ENCODE assay signal across 10 cellular contexts in genomic region chr7:20407585-20408466, GRCh38.
A peak's percentile ranks its signal among the peaks of the same experiment; 100 is the strongest.
DNase-seq lines count a peak whose midpoint lies in the region; ATAC-seq, FAIRE-seq and TF ChIP-seq lines count a peak whose summit lies in the region.
"Had no signal": no experiment of that assay in that cellular context is flagged by ENCODE, and none has a peak within 500 bp of the region (broad histone marks: within the 10 kb centered on the region; RNA-seq: fewer than 3 reads in every experiment).

No MANE protein-coding gene starts in this region.

- no peak overlapping the region for H2AFZ ChIP-seq in fibroblast of lung (ENCODE audit: low read length)

- peak; percentile 36 for FAIRE-seq in GM18507 (lab: Jason Lieb, UNC)

- no peak for ATAC-seq in GM18502 (IDR thresholded peaks at IDR 0.05; ENCODE audit: poor library complexity, unreplicated experiment)

- H3K27me3 ChIP-seq in fibroblast of lung (ENCODE audit: control insufficient read depth, insufficient read depth, low read length): no peaks in the 10 kb centered on the region

- no peak for TF ChIP-seq CTCF in fibroblast of lung (conservative IDR thresholded peaks at IDR 0.05 in 1 of 2, IDR thresholded peaks at IDR 0.05 in 1 of 2; ENCODE audit: low read depth in 1 of 2, low read length in 2 of 2)

- no peak overlapping the region for H3K4me3 ChIP-seq in fibroblast of lung (replicated peaks in 1 of 4; ENCODE audit: control extremely low read depth in 1 of 4, insufficient read depth in 1 of 4, low read depth in 3 of 4, low read length in 4 of 4)

- H3K4me2 ChIP-seq in fibroblast of lung (ENCODE audit: extremely low read depth, insufficient read depth, low read length): no peak overlapping the region

- no peak overlapping the region for H3K9ac ChIP-seq in fibroblast of lung (ENCODE audit: insufficient read depth, low read length)

- H3K9me3 ChIP-seq in fibroblast of lung (ENCODE audit: control insufficient read depth, insufficient read depth, low read depth, low read length): no peaks in the 10 kb centered on the region

- H3K4me1 ChIP-seq in fibroblast of lung (ENCODE audit: control insufficient read depth, extremely low read depth, insufficient read depth, low read length): peaks cover 3% of the 10 kb centered on the region

- DNase-seq in GM18507 (ENCODE audit: extremely low spot score, insufficient read length, low read depth) (no peak), NCI-H524 (lab: John Stamatoyannopoulos, UW) (peak; percentile 58 to 77), fibroblast of lung (ENCODE audit: low read depth in 2 of 2) (peak; percentile 76 to 80), retina (peak; percentile 7)
- DNase-seq in stimulated activated CD4-positive, alpha-beta T cell treated with anti-CD3 and anti-CD28 coated beads, Interleukin-4, amount 100 ng/mL, for 24 hours: no peak
- no peak for DNase-seq in stimulated activated CD4-positive, alpha-beta T cell treated with anti-CD3 and anti-CD28 coated beads, Interleukin-12 subunit alpha, Interleukin-12 subunit beta, amount 100 ng/mL, for 4 hours
- DNase-seq in activated CD4-positive, alpha-beta T cell treated with anti-CD3 and anti-CD28 coated beads for 48 hours: no peak
- DNase-seq: activated T-cell treated with anti-CD3 and anti-CD28 coated beads, Interleukin-2, amount 50 U/mL, for 1 hour; midbrain had no signal

- no peaks in the 10 kb centered on the region for H3K36me3 ChIP-seq in fibroblast of lung (ENCODE audit: control insufficient read depth, insufficient read depth, low read length)

- H3K27ac ChIP-seq in fibroblast of lung (ENCODE audit: insufficient read depth, low read length): no peak overlapping the region

- no peaks in the 10 kb centered on the region for H3K79me2 ChIP-seq in fibroblast of lung (ENCODE audit: control insufficient read depth, insufficient read depth, low read length)

- no peaks in the 10 kb centered on the region for H4K20me1 ChIP-seq in fibroblast of lung (ENCODE audit: control insufficient read depth, extremely low read depth, insufficient read depth, low read length)

Comparison
In these comparisons a context has a peak if more than half of its experiments do, and no peak if none do; other contexts are left out.
1. DNase-seq: peak in NCI-H524 (2 of 2), fibroblast of lung (2 of 2) and retina (single experiment); none in GM18507 (single experiment), stimulated activated CD4-positive, alpha-beta T cell treated with anti-CD3 and anti-CD28 coated beads, Interleukin-4, amount 100 ng/mL, for 24 hours (single experiment), stimulated activated CD4-positive, alpha-beta T cell treated with anti-CD3 and anti-CD28 coated beads, Interleukin-12 subunit alpha, Interleukin-12 subunit beta, amount 100 ng/mL, for 4 hours (single experiment) and activated CD4-positive, alpha-beta T cell treated with anti-CD3 and anti-CD28 coated beads for 48 hours (single experiment).